31 cellular contexts compared by ENCODE assay signal in the genomic region with DNA sequence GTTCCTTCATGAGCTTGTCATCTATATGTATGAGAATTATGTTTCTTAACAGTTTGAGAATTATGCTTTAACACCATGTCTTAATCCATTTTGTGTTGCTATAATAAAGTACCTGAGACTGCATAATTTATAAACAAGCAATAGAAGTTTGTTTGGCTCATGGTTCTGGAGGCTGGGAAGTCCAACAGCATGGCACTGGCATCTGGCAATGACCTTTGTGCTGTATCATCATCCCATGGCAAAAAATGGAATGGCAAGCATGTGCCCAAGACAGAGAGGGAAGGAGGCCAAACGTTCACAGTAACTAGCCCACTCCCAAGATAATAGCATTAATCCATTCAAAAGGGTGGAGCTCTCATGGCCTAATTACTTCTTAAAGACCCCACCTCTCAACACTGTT.
DNase-seq lines count a peak whose midpoint lies in the region; ATAC-seq, FAIRE-seq and TF ChIP-seq lines count a peak whose summit lies in the region.
"Had no signal": no experiment of that assay in that cellular context is flagged by ENCODE, and none has a peak within 500 bp of the region (broad histone marks: within the 10 kb centered on the region; RNA-seq: fewer than 3 reads in every experiment).

No MANE protein-coding gene starts in this region.

- H3K36me3 ChIP-seq in HepG2 (replicated peaks in 1 of 2; ENCODE audit: control insufficient read depth in 1 of 2, insufficient read depth in 2 of 2, low read length in 2 of 2) (no peaks in the 10 kb centered on the region), right lobe of liver (no peaks in the 10 kb centered on the region)
- H3K36me3 ChIP-seq: BE2C; BLaER1; BLaER1 treated with 17β-estradiol and CSF1 and Interleukin-3, amounts not matched to agents 10 nM and 100 nM had no signal

- no peak overlapping the region for H3K4me3 ChIP-seq in HepG2 (replicated peaks in 1 of 3; ENCODE audit: insufficient read depth in 1 of 3, low read depth in 2 of 3, low read length in 3 of 3)
- H3K4me3 ChIP-seq in right lobe of liver, result no peak overlapping the region
- H3K4me3 ChIP-seq: A549; BLaER1; BLaER1 treated with 17β-estradiol and CSF1 and Interleukin-3, amounts not matched to agents 10 nM and 100 nM had no signal

- POLR2A ChIA-PET in HepG2 (lab: Yijun Ruan, JAX), result no interaction called here

- WGBS in HepG2 (ENCODE audit: low lambda C conversion rate), result 0% methylated on average over 1 of the region's 1 CpG
- WGBS in right lobe of liver (ENCODE audit: insufficient coverage, low coverage, low lambda C conversion rate, missing lambda C conversion rate), result 18% methylated on average over 1 of the region's 1 CpG

- TF ChIP-seq EP300 in HepG2 (IDR thresholded peaks at IDR 0.05; ENCODE audit: low read depth in 2 of 2, low read length in 2 of 2) (no peak), HepG2 (CRISPR knock-in tag; IDR thresholded peaks at IDR 0.05; ENCODE audit: borderline replicate concordance) (no peak)

- H3K79me2 ChIP-seq in HepG2 (ENCODE audit: insufficient read depth, low read length), result no peaks in the 10 kb centered on the region

- no peak overlapping the region for H3K4me2 ChIP-seq in HepG2 (ENCODE audit: low read depth, low read length)
- H3K4me2 ChIP-seq: A549; BLaER1; BLaER1 treated with 17β-estradiol and CSF1 and Interleukin-3, amounts not matched to agents 10 nM and 100 nM had no signal

- no peaks in the 10 kb centered on the region for H3K9me3 ChIP-seq in HepG2 (ENCODE audit: low read length)
- H3K9me3 ChIP-seq in right lobe of liver, result no peaks in the 10 kb centered on the region
- H3K9me3 ChIP-seq: A549, BE2C had no signal

- FAIRE-seq in HepG2 (lab: Jason Lieb, UNC), result no peak
- FAIRE-seq: A204.1, A549, D721Med had no signal

- ATAC-seq in HepG2 (no peak), right lobe of liver (no peak), HG03354 (IDR thresholded peaks at IDR 0.05; ENCODE audit: poor library complexity, severe bottlenecking, unreplicated experiment) (no peak)
- ATAC-seq: A549; CD8-positive, alpha-beta T cell had no signal

- H4K20me1 ChIP-seq in HepG2 (ENCODE audit: insufficient read depth, low read length), result no peaks in the 10 kb centered on the region
- H4K20me1 ChIP-seq: BLaER1; BLaER1 treated with 17β-estradiol and CSF1 and Interleukin-3, amounts not matched to agents 10 nM and 100 nM had no signal

- no peak for TF ChIP-seq CTCF in HepG2 (CRISPR knock-in tag; IDR thresholded peaks at IDR 0.05)
- no peak for TF ChIP-seq CTCF in right lobe of liver (IDR thresholded peaks at IDR 0.05)

- H3K4me1 ChIP-seq in HepG2 (ENCODE audit: insufficient read depth, low read length) (no peaks in the 10 kb centered on the region), right lobe of liver (no peaks in the 10 kb centered on the region)
- H3K4me1 ChIP-seq: A549, BE2C, Caco-2 had no signal

- H3K27ac ChIP-seq in HepG2 (ENCODE audit: extremely low read length, insufficient read depth, low read length) (no peak overlapping the region), right lobe of liver (no peak overlapping the region), caudate nucleus (ENCODE audit: low read depth, low read length) (peak overlapping the region; percentile 91)
- H3K27ac ChIP-seq: 22Rv1; A549; BLaER1; BLaER1 treated with 17β-estradiol and CSF1 and Interleukin-3, amounts not matched to agents 10 nM and 100 nM; C4-2B had no signal

- H3K27me3 ChIP-seq in HepG2 (ENCODE audit: control insufficient read depth in 1 of 2, insufficient read depth in 2 of 2, low read length in 2 of 2) (no peaks in the 10 kb centered on the region), right lobe of liver (no peaks in the 10 kb centered on the region)
- H3K27me3 ChIP-seq: BLaER1; BLaER1 treated with 17β-estradiol and CSF1 and Interleukin-3, amounts not matched to agents 10 nM and 100 nM had no signal

- no peak overlapping the region for H2AFZ ChIP-seq in HepG2 (ENCODE audit: low read length)

- in situ Hi-C loops in HepG2 (cut with HindIII; ENCODE audit: extremely low pct_ligation_motif_present, low pct_unique_long_range_greater_than_20kb), result no loop called here

- DNase-seq in HepG2 (ENCODE audit: low spot score), result no peak
- no peak for DNase-seq in right lobe of liver
- no peak for DNase-seq in caudate nucleus (lab: John Stamatoyannopoulos, UW)
- DNase-seq: 8988T; ACHN; AML-193; BE2C; C1 segment of cervical spinal cord; Caco-2; Calu3; CD4-positive, alpha-beta memory T cell; CD4-positive, alpha-beta T cell; CD4-positive, CD25-positive, alpha-beta regulatory T cell; CD8-positive, alpha-beta memory T cell; CD8-positive, alpha-beta T cell; COR-L47; DMS 273 treated with DMSO at 0.1 percent for 48 hours; DMS153; DMS53; DMS79; DMS79 treated with DMSO at 0.1 percent for 48 hours; DND-41; EL had no signal

- no TSS peak for BruUV-seq in HepG2 (replicated peaks; lab: Mats Ljungman, UMichigan)

- intact Hi-C loops in HepG2 (cut with micrococcal nuclease; ENCODE audit: unreplicated experiment) (no loop called here), right lobe of liver (cut with DNase I) (no loop called here)

- TF ChIP-seq POLR2A in HepG2 (IDR thresholded peaks at IDR 0.05; ENCODE audit: insufficient read depth in 1 of 2, low read depth in 2 of 2, low read length in 2 of 2), result no peak
- TF ChIP-seq POLR2A in right lobe of liver (IDR thresholded peaks at IDR 0.05), result no peak

- no peak overlapping the region for H3K9ac ChIP-seq in HepG2 (ENCODE audit: insufficient read depth, low read depth, low read length)
- H3K9ac ChIP-seq: BLaER1; BLaER1 treated with 17β-estradiol and CSF1 and Interleukin-3, amounts not matched to agents 10 nM and 100 nM had no signal

- CTCF ChIA-PET in HepG2 (lab: Yijun Ruan, JAX; ENCODE audit: low intra/inter-chr PET ratio, low total read pairs), result no interaction called here

- no peak for TF ChIP-seq RAD21 in HepG2 (CRISPR knock-in tag; IDR thresholded peaks at IDR 0.05)

TF ChIP-seq in HepG2, 621 proteins besides CTCF, POLR2A, EP300 and RAD21:
- TF ChIP-seq ZNF564 (CRISPR knock-in tag; IDR thresholded peaks at IDR 0.05) (peak; percentile 95), FOSL1 (CRISPR knock-in tag; IDR thresholded peaks at IDR 0.05; ENCODE audit: borderline replicate concordance) (no peak)
